Comparison of ENCODE assay signal across 17 cellular contexts in the genomic region with DNA sequence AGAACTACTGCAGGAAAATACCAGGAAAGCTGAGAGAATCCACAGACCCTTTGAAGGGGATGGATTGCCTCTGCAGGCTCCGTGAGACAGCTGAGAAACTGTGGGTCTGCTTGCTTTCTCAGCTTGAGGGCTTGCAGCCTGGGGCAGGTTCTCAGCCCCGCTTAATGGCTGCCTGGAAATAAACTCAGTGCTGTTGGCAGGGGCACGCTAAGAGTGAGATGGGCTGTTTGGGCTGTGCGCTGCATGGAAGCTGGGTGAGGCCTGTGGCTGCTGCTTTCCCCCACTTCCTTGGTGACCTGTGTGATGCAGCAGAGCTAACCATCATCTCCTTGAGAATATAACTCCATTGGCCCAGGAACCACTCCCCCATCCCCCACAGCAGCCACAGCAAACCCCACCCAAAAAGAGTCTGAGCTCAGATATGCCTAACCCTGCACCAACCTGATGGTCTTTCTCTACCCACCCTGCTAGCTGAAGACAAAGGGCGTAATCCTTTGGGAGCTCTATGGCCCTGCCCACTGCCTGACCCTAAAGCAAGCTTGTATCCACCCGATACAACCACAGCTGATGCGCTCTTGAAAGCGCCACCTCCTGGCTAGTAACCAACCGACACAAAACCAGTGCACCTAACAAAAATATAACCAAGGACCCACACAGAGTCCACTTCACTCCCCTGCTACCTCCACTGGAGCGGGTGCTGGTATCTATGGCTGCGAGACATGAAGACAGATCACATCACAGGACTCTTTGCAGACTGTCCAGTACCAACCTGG.
DNase-seq lines count a peak whose midpoint lies in the region; ATAC-seq and TF ChIP-seq lines count a peak whose summit lies in the region.
"Had no signal": no experiment of that assay in that cellular context is flagged by ENCODE, and none has a peak within 500 bp of the region (broad histone marks: within the 10 kb centered on the region; RNA-seq: fewer than 3 reads in every experiment).

No MANE protein-coding gene starts in this region.

- ATAC-seq in WTC11 (peak; percentile 100), HG02610 (IDR thresholded peaks at IDR 0.05; ENCODE audit: unreplicated experiment) (no peak), GM19395 (IDR thresholded peaks at IDR 0.05; ENCODE audit: unreplicated experiment) (no peak)

- no peak overlapping the region for H3K4me2 ChIP-seq in H9 (ENCODE audit: insufficient read depth, insufficient read length, low read length)
- H3K4me2 ChIP-seq: BLaER1 treated with 17β-estradiol and CSF1 and Interleukin-3, amounts not matched to agents 10 nM and 100 nM; PC-9 had no signal

- TF ChIP-seq CTCF in H9 (conservative IDR thresholded peaks at IDR 0.05) (peak; percentile 74), WTC11 (IDR thresholded peaks at IDR 0.05) (peak; percentile 34; the same call in 1 of the 2 replicates)

- intact Hi-C loops in activated T-helper 2 cell treated with anti-CD3 and anti-CD28 coated beads, Interferon-gamma antibody, Interleukin-2, Interleukin-4, amounts not matched to agents 10 μg/mL and 5 μg/mL and 100 μg/mL, durations not matched to agents 14 hours and 24 hours and 36 hours (cut with micrococcal nuclease): no loop called here

- H3K14ac ChIP-seq in H9 (ENCODE audit: insufficient read depth, low read length): no peak overlapping the region; the same call in 1 of the 2 replicates

- no peak overlapping the region for H3K4ac ChIP-seq in H9 (ENCODE audit: low read depth, low read length)

- H2BK120ac ChIP-seq in H9 (ENCODE audit: low read depth, low read length, poor library complexity, severe bottlenecking): no peak overlapping the region

- DNase-seq in H9 (peak; percentile 85), WTC11 (ENCODE audit: low spot score) (peak; percentile 71), iPS DF 4.7 (ENCODE audit: extremely low read depth, low spot score) (peak; percentile 38)
- no peak for DNase-seq in activated CD4-positive, alpha-beta T cell treated with anti-CD3 and anti-CD28 coated beads for 1 hour
- DNase-seq in activated T-helper 2 cell treated with anti-CD3 and anti-CD28 coated beads, Interferon-gamma antibody, Interleukin-2, Interleukin-4, amounts not matched to agents 10 μg/mL and 5 μg/mL and 100 μg/mL, durations not matched to agents 14 hours and 24 hours and 36 hours (ENCODE audit: low spot score): no peak
- DNase-seq: CD8-positive, alpha-beta memory T cell; DMS53; EL; KG1; NCI-H1105 treated with DMSO at 0.1 percent for 48 hours; NCI-H1694 treated with DMSO at 0.1 percent for 48 hours; NCI-H510A treated with DMSO at 0.1 percent for 48 hours; PC-9 had no signal

- no peak overlapping the region for H3K27ac ChIP-seq in H9 (ENCODE audit: insufficient read length, low read depth, low read length)
- H3K27ac ChIP-seq: BLaER1 treated with 17β-estradiol and CSF1 and Interleukin-3, amounts not matched to agents 10 nM and 100 nM; PC-9 had no signal

- no peaks in the 10 kb centered on the region for H3K79me1 ChIP-seq in H9 (ENCODE audit: insufficient read depth, low read depth, low read length, poor library complexity, severe bottlenecking)

- H2BK12ac ChIP-seq in H9 (ENCODE audit: insufficient read length, low read depth, low read length): no peak overlapping the region

- peaks cover 7 to 11% of the 10 kb centered on the region in 2 experiments; a peak in 3 of 4 replicates for H3K4me1 Mint-ChIP-seq in H9
- H3K4me1 Mint-ChIP-seq in WTC11: no peaks in the 10 kb centered on the region; the same call in 1 of the 2 replicates
- H3K4me1 Mint-ChIP-seq in activated T-helper 2 cell treated with anti-CD3 and anti-CD28 coated beads, Interferon-gamma antibody, Interleukin-2, Interleukin-4, amounts not matched to agents 10 μg/mL and 5 μg/mL and 100 μg/mL, durations not matched to agents 14 hours and 24 hours and 36 hours (ENCODE audit: low read depth): no peaks in the 10 kb centered on the region
- H3K4me1 Mint-ChIP-seq: CD8-positive, alpha-beta memory T cell had no signal

- H2BK5ac ChIP-seq in H9 (ENCODE audit: insufficient read length, low read length): no peak overlapping the region

- H4K8ac ChIP-seq in H9 (replicated peaks; ENCODE audit: insufficient read length, low read depth, low read length): no peak overlapping the region

- H3K27me3 ChIP-seq in H9 (ENCODE audit: insufficient read depth, low read length): no peaks in the 10 kb centered on the region
- H3K27me3 ChIP-seq: BLaER1 treated with 17β-estradiol and CSF1 and Interleukin-3, amounts not matched to agents 10 nM and 100 nM had no signal

- CTCF ChIA-PET in WTC11 (lab: Charles Lee): interaction anchor here (0.6 to 1.6 kb wide), 24 partner anchors 9 to 778 kb away, joined by 3 to 31 read pairs (median 4); no protein-coding TSS in a partner anchor

- H2BK15ac ChIP-seq in H9 (ENCODE audit: low read depth, low read length): no peak overlapping the region

- H3K36me3 Mint-ChIP-seq in H9 (ENCODE audit: insufficient read depth in 1 of 3, low read depth in 3 of 3): no peaks in the 10 kb centered on the region
- no peaks in the 10 kb centered on the region for H3K36me3 Mint-ChIP-seq in WTC11
- no peaks in the 10 kb centered on the region for H3K36me3 Mint-ChIP-seq in activated T-helper 2 cell treated with anti-CD3 and anti-CD28 coated beads, Interferon-gamma antibody, Interleukin-2, Interleukin-4, amounts not matched to agents 10 μg/mL and 5 μg/mL and 100 μg/mL, durations not matched to agents 14 hours and 24 hours and 36 hours (ENCODE audit: low read depth)
- H3K36me3 Mint-ChIP-seq: CD8-positive, alpha-beta memory T cell had no signal

- H3K27me3 Mint-ChIP-seq in H9 (ENCODE audit: low read depth): no peaks in the 10 kb centered on the region; the same call in none of the 2 replicates
- no peaks in the 10 kb centered on the region for H3K27me3 Mint-ChIP-seq in WTC11 (ENCODE audit: low read depth)
- no peaks in the 10 kb centered on the region for H3K27me3 Mint-ChIP-seq in activated T-helper 2 cell treated with anti-CD3 and anti-CD28 coated beads, Interferon-gamma antibody, Interleukin-2, Interleukin-4, amounts not matched to agents 10 μg/mL and 5 μg/mL and 100 μg/mL, durations not matched to agents 14 hours and 24 hours and 36 hours (ENCODE audit: low read depth)
- H3K27me3 Mint-ChIP-seq: CD8-positive, alpha-beta memory T cell had no signal

- POLR2A ChIA-PET in WTC11 (lab: Charles Lee): no interaction called here

- no peaks in the 10 kb centered on the region for H3K23me2 ChIP-seq in H9 (ENCODE audit: insufficient read length, low read depth, low read length, poor library complexity, severe bottlenecking)

- no peak overlapping the region for H3K9ac ChIP-seq in H9 (ENCODE audit: extremely low read depth, insufficient read length, low read length)
- H3K9ac ChIP-seq: BLaER1 treated with 17β-estradiol and CSF1 and Interleukin-3, amounts not matched to agents 10 nM and 100 nM had no signal

- H3K4me3 Mint-ChIP-seq in H9 (no peak overlapping the region; a peak in 1 of 5 replicates), WTC11 (no peak overlapping the region)
- no peak overlapping the region for H3K4me3 Mint-ChIP-seq in activated T-helper 2 cell treated with anti-CD3 and anti-CD28 coated beads, Interferon-gamma antibody, Interleukin-2, Interleukin-4, amounts not matched to agents 10 μg/mL and 5 μg/mL and 100 μg/mL, durations not matched to agents 14 hours and 24 hours and 36 hours (ENCODE audit: low read depth)
- H3K4me3 Mint-ChIP-seq: CD8-positive, alpha-beta memory T cell had no signal

- H2AFZ ChIP-seq in H9 (ENCODE audit: low read length): peak overlapping the region; percentile 11
- H2AFZ ChIP-seq: PC-9 had no signal

- no peaks in the 10 kb centered on the region for H3K79me2 ChIP-seq in H9 (ENCODE audit: insufficient read depth, low read length)

- H3K9me3 ChIP-seq in H9 (ENCODE audit: control insufficient read depth, low read depth, low read length): no peaks in the 10 kb centered on the region
- H3K9me3 ChIP-seq: BLaER1 treated with 17β-estradiol and CSF1 and Interleukin-3, amounts not matched to agents 10 nM and 100 nM; HAP-1 had no signal

- no peaks in the 10 kb centered on the region for H4K20me1 ChIP-seq in H9 (ENCODE audit: control insufficient read depth, insufficient read depth, insufficient read length)
- H4K20me1 ChIP-seq: BLaER1 treated with 17β-estradiol and CSF1 and Interleukin-3, amounts not matched to agents 10 nM and 100 nM had no signal

- H2BK20ac ChIP-seq in H9 (ENCODE audit: low read depth, low read length, poor library complexity, severe bottlenecking): no peak overlapping the region

- no CpG with 5 or more reads among the region's 11 CpGs for WGBS in H9 (ENCODE audit: extremely low coverage, insufficient read length, low lambda C conversion rate)

- H3K9me3 Mint-ChIP-seq in H9: 0 out of 5 replicates have a peak, but pooled peaks cover 0 to 4% of the 10 kb centered on the region in 2 experiments
- peaks cover 11% of the 10 kb centered on the region for H3K9me3 Mint-ChIP-seq in WTC11
- peaks cover 8% of the 10 kb centered on the region for H3K9me3 Mint-ChIP-seq in activated T-helper 2 cell treated with anti-CD3 and anti-CD28 coated beads, Interferon-gamma antibody, Interleukin-2, Interleukin-4, amounts not matched to agents 10 μg/mL and 5 μg/mL and 100 μg/mL, durations not matched to agents 14 hours and 24 hours and 36 hours

- H3T11ph ChIP-seq in H9 (ENCODE audit: low read length): no peak overlapping the region

- H3K23ac ChIP-seq in H9 (ENCODE audit: insufficient read length, low read depth, low read length): no peak overlapping the region

- H3K27ac Mint-ChIP-seq in H9 (peak overlapping the region in 1 of 3 experiments; percentile 58; a peak in 1 of 7 replicates), WTC11 (no peak overlapping the region)
- no peak overlapping the region for H3K27ac Mint-ChIP-seq in activated T-helper 2 cell treated with anti-CD3 and anti-CD28 coated beads, Interferon-gamma antibody, Interleukin-2, Interleukin-4, amounts not matched to agents 10 μg/mL and 5 μg/mL and 100 μg/mL, durations not matched to agents 14 hours and 24 hours and 36 hours

- no peak overlapping the region for H4K91ac ChIP-seq in H9 (ENCODE audit: insufficient read length, low read depth, low read length)

- H3K56ac ChIP-seq in H9 (ENCODE audit: insufficient read length, low read depth, low read length): no peak overlapping the region

- no peak overlapping the region for H3K18ac ChIP-seq in H9 (ENCODE audit: insufficient read length, low read depth, low read length)

- no peak overlapping the region for H2AK5ac ChIP-seq in H9 (ENCODE audit: insufficient read length, low read length)

- no peaks in the 10 kb centered on the region; the same call in 1 of the 2 replicates for H3K4me1 ChIP-seq in H9 (ENCODE audit: insufficient read depth, low read length)
- H3K4me1 ChIP-seq: BLaER1 treated with 17β-estradiol and CSF1 and Interleukin-3, amounts not matched to agents 10 nM and 100 nM; HAP-1 had no signal

- H4K5ac ChIP-seq in H9 (ENCODE audit: insufficient read length, low read depth, low read length): no peak overlapping the region

Comparison
In these comparisons a context has a peak if more than half of its experiments do, and no peak if none do; other contexts are left out.
1. DNase-seq: peak in H9 (single experiment), WTC11 (single experiment) and iPS DF 4.7 (single experiment); none in activated CD4-positive, alpha-beta T cell treated with anti-CD3 and anti-CD28 coated beads for 1 hour (single experiment) and activated T-helper 2 cell treated with anti-CD3 and anti-CD28 coated beads, Interferon-gamma antibody, Interleukin-2, Interleukin-4, amounts not matched to agents 10 μg/mL and 5 μg/mL and 100 μg/mL, durations not matched to agents 14 hours and 24 hours and 36 hours (single experiment).